Comparison of ENCODE assay signal across 8 cellular contexts in the genomic region with DNA sequence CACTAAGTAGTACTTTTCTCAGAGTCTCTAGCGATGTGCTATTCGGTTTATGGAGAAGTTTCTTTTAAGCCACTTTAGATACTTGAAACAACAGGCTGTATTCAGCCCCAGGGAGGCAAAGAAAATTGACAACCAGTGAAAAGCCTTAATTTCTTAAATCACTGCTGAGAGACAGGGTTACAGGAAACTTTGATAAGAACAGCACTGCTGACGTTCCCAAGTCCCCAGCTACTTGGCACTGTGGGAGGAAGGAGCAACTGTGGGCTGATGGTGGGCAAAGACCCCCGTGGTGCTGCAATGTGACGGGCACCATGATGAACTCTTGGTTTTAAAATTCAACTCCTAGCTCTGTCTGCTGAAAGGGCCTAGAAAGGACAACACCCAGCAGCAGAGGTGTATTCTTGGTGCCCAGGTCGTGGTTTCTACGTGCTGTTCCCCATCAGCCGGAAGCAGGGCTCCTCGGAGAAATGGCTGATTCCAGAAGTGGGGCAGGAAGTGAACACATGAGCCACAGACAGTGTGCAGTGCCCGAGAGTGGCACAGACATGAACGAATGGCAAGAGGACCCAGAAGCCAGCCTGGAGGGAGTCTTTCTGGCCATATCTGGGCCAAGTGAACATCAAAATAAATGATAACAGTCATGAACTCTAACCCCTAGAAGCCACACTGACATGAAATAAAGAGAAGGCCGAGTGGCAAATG. TPM values are rescaled to one million over a fixed set of nuclear protein-coding genes. Genes with fewer than 3 reads are reported as not detected.
DNase-seq lines count a peak whose midpoint lies in the region; ATAC-seq and TF ChIP-seq lines count a peak whose summit lies in the region.

No MANE protein-coding gene starts in this region.

- H3K27me3 ChIP-seq in PC-3 (ENCODE audit: low read length): no peaks in the 10 kb centered on the region
- no peaks in the 10 kb centered on the region for H3K27me3 ChIP-seq in heart right ventricle

- H4K20me1 ChIP-seq in PC-3 (ENCODE audit: low read length): peaks cover 74% of the 10 kb centered on the region

- no peak overlapping the region for H3K27ac ChIP-seq in PC-3 (ENCODE audit: low read length)
- H3K27ac ChIP-seq in heart right ventricle: peak overlapping the region in 7 of 10 donors; percentile 36 to 99 (median 94)

- TF ChIP-seq CTCF in PC-3 (conservative IDR thresholded peaks at IDR 0.05; ENCODE audit: low read depth, low read length) (no peak), heart right ventricle (IDR thresholded peaks at IDR 0.05) (no peak)

- H3F3A ChIP-seq in PC-3 (ENCODE audit: low read length, unreplicated experiment): peaks cover 7% of the 10 kb centered on the region

- H3K4me2 ChIP-seq in PC-3 (ENCODE audit: low read length): peak overlapping the region; percentile 95

- CTCF ChIA-PET in PC-3 (lab: Charles Lee): no interaction called here

- 53 to 62% methylated on average over 12 of the region's 12 CpGs for WGBS in heart right ventricle, 2 donors

- no peaks in the 10 kb centered on the region for H3K9me2 ChIP-seq in PC-3 (replicated peaks; ENCODE audit: low read length)

- no peak overlapping the region for H3K9ac ChIP-seq in PC-3 (ENCODE audit: low read length)

- H3K4me1 ChIP-seq in PC-3 (ENCODE audit: insufficient read depth, low read length): peaks cover 62% of the 10 kb centered on the region
- peaks cover 19 to 86% (median 70%) of the 10 kb centered on the region in 9 donors for H3K4me1 ChIP-seq in heart right ventricle

- H3K36me3 ChIP-seq in PC-3 (ENCODE audit: low read depth, low read length): peaks cover 41% of the 10 kb centered on the region
- H3K36me3 ChIP-seq in heart right ventricle: peaks cover 0 to 37% (median 15%) of the 10 kb centered on the region in 9 donors

- H2AFZ ChIP-seq in PC-3 (ENCODE audit: low read length): no peak overlapping the region

- H3K4me3 ChIP-seq in PC-3 (ENCODE audit: low read length) (no peak overlapping the region), heart right ventricle (no peak overlapping the region)

- POLR2A ChIA-PET in PC-3 (lab: Charles Lee; ENCODE audit: unreplicated experiment): no interaction called here

- H3K79me2 ChIP-seq in PC-3 (ENCODE audit: low read length): peaks cover 100% of the 10 kb centered on the region

- no TSS peak for BruUV-seq in PC-3 (replicated peaks; lab: Mats Ljungman, UMichigan)

- DNase-seq in PC-3 (no peak), heart right ventricle (peak in 1 of 2 donors; percentile 7), hypothalamus (lab: John Stamatoyannopoulos, UW) (no peak), NCI-H1092 treated with DMSO at 0.1 percent for 48 hours (lab: John Stamatoyannopoulos, UW) (no peak), MV-4-11 (lab: John Stamatoyannopoulos, UW) (no peak), mesenteric fat pad (ENCODE audit: low spot score) (no peak)
- DNase-seq in activated T-cell treated with anti-CD3 and anti-CD28 coated beads, Interleukin-2, amount 50 U/mL, for 1 hour: peak; percentile 55
- DNase-seq in stimulated activated naive CD8-positive, alpha-beta T cell treated with anti-CD3 and anti-CD28 coated beads, Interleukin-15, Interleukin-2, amounts not matched to agents 100 U/mL and 50 U/mL, for 24 hours: peak; percentile 53

- H3K9me3 ChIP-seq in PC-3 (ENCODE audit: low read length): no peaks in the 10 kb centered on the region
- H3K9me3 ChIP-seq in heart right ventricle: no peaks in the 10 kb centered on the region

- intact Hi-C loops in PC-3 (cut with micrococcal nuclease): no loop called here
- intact Hi-C loops in heart right ventricle (cut with DNase I): no loop called here

- ATAC-seq in PC-3: no peak
- no peak for ATAC-seq in heart right ventricle
- ATAC-seq in stimulated activated naive CD8-positive, alpha-beta T cell treated with anti-CD3 and anti-CD28 coated beads, Interleukin-15, Interleukin-2, amounts not matched to agents 100 U/mL and 50 U/mL, for 24 hours: peak; percentile 45

RNA-seq across cellular contexts. Expression of gene PTTG1IP, which starts 5.3 kb away (rescaled TPM):
- 330 and 455 TPM in 2 replicates for total RNA-seq in PC-3 (2014; rRNA removed)
- total RNA-seq in heart right ventricle: 100 to 1,000 TPM; 109 to 188 (median 148) TPM
- 100 to 1,000 TPM; 122 to 172 TPM for polyA plus RNA-seq in heart right ventricle
- total RNA-seq in mesenteric fat pad: 161 TPM

RNA-seq across cellular contexts. Expression of gene SUMO3, which starts 50.3 kb away (rescaled TPM):
- total RNA-seq in PC-3 (2014; rRNA removed) (242 and 290 TPM in 2 replicates), heart right ventricle (10 to 100 TPM; 56.9 to 80.9 (median 72.6) TPM), mesenteric fat pad (82.2 TPM)
- 10 to 100 TPM; 14.9 to 70.0 TPM for polyA plus RNA-seq in heart right ventricle

RNA-seq across cellular contexts. Expression of gene ITGB2, which starts 52.5 kb away (rescaled TPM):
- total RNA-seq in PC-3 (2014; rRNA removed): 45.1 and 45.7 TPM in 2 replicates
- 100 to 1,000 TPM in 1 of 10 donors, 10 to 100 TPM in 5, 1 to 10 TPM in 4; 5.1 to 151 (median 10.3) TPM for total RNA-seq in heart right ventricle
- polyA plus RNA-seq in heart right ventricle: 10 to 100 TPM; 12.4 to 12.7 TPM
- total RNA-seq in mesenteric fat pad: 131 TPM

Comparison
In these comparisons a context has a peak if more than half of its experiments do, and no peak if none do; other contexts are left out.
1. DNase-seq: peak in activated T-cell treated with anti-CD3 and anti-CD28 coated beads, Interleukin-2, amount 50 U/mL, for 1 hour (single experiment) and stimulated activated naive CD8-positive, alpha-beta T cell treated with anti-CD3 and anti-CD28 coated beads, Interleukin-15, Interleukin-2, amounts not matched to agents 100 U/mL and 50 U/mL, for 24 hours (single experiment); none in PC-3 (single experiment), hypothalamus (0 of 51), NCI-H1092 treated with DMSO at 0.1 percent for 48 hours (single experiment), MV-4-11 (single experiment) and mesenteric fat pad (single experiment).